In the genomic region with DNA sequence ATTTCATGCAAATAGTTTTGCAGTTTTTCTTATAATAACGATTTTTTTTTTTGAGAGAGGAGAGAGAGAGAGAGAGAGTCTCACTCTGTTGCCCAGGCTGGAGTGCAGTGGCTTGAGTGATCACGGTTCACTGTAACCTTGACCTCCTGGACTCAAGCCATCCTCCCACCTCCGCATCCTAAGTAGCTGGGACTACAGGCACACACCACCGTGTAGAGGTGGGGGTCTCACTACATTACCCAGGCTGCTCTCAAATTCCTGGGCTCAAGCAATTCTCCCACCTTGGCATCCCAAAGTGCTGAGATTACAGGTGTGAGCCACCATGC, we compare ENCODE assay signal across 1 cellular context.
TF ChIP-seq lines count a peak whose summit lies in the region.

No MANE protein-coding gene starts in this region.

TF ChIP-seq in A549, 52 proteins besides CTCF, POLR2A, EP300 and RAD21 (continued from another document):
- no peak for TF ChIP-seq PHF8 (IDR thresholded peaks at IDR 0.05; ENCODE audit: borderline replicate concordance, low read depth)
